1 cellular context compared by ENCODE assay signal in genomic region chr5:138895918-138896317, GRCh38.
TF ChIP-seq lines count a peak whose summit lies in the region.

No MANE protein-coding gene starts in this region.

TF ChIP-seq in GM23338, 12 proteins besides CTCF, POLR2A, EP300 and RAD21:
- TF ChIP-seq ZNF462 (CRISPR knock-in tag; IDR thresholded peaks at IDR 0.05) (no peak), ZNF114 (CRISPR knock-in tag; IDR thresholded peaks at IDR 0.05) (no peak), REST (IDR thresholded peaks at IDR 0.05; ENCODE audit: unreplicated experiment) (no peak), POLR2AphosphoS5 (IDR thresholded peaks at IDR 0.05; ENCODE audit: low read depth) (no peak), CREB1 (CRISPR knock-in tag; IDR thresholded peaks at IDR 0.05; ENCODE audit: low read depth) (no peak), ETS1 (IDR thresholded peaks at IDR 0.05) (no peak), EZH2 (IDR thresholded peaks at IDR 0.05; ENCODE audit: low read depth, unreplicated experiment) (no peak), NANOG (IDR thresholded peaks at IDR 0.05; ENCODE audit: borderline replicate concordance) (no peak), JUNB (IDR thresholded peaks at IDR 0.05; ENCODE audit: unreplicated experiment) (no peak), ZNF331 (CRISPR knock-in tag; IDR thresholded peaks at IDR 0.05; ENCODE audit: low read depth) (no peak), STAT1 (IDR thresholded peaks at IDR 0.05; ENCODE audit: unreplicated experiment) (no peak), EZH2phosphoT487 (IDR thresholded peaks at IDR 0.05; ENCODE audit: unreplicated experiment) (no peak)
